ENCODE assay signal across 11 cellular contexts in the genomic region with DNA sequence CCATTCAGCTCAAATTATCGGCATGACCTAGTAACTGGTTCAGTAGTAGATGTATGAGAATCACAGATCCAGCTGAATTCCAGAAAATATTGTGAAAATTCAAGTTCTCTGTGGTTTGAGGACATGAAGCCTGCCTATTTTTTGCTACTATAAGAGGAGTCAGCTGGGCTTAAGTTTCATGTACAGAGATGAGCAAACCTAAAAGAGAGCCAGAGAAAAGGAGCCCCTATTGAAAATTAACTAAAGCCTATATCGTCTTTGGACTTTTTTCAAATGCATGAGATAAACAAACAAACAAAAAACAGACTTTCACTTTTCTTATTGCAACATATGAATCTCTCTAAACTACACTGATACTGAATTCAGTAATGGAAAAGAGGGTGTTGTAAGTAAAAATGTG.
"Had no signal": no experiment of that assay in that cellular context is flagged by ENCODE, and none has a peak within 500 bp of the region (broad histone marks: within the 10 kb centered on the region; RNA-seq: fewer than 3 reads in every experiment).

No MANE protein-coding gene starts in this region.

- H3K36me3 Mint-ChIP-seq: activated naive CD4-positive, alpha-beta T cell treated with anti-CD3 and anti-CD28 coated beads, Interleukin-2, amount 10 ng/mL, durations not matched to agents 7 days and 5 days; WTC11 had no signal

- H3K4me3 ChIP-seq: adrenal gland, coronary artery, hepatocyte, upper lobe of left lung had no signal

- H3K9me3 Mint-ChIP-seq: activated CD4-positive, alpha-beta T cell treated with anti-CD3 and anti-CD28 coated beads, Interleukin-2, amount 10 ng/mL, durations not matched to agents 24 days and 14 days; activated naive CD4-positive, alpha-beta T cell treated with anti-CD3 and anti-CD28 coated beads, Interleukin-2, amount 10 ng/mL, durations not matched to agents 7 days and 5 days; WTC11 had no signal

- H3K4me3 Mint-ChIP-seq: activated CD4-positive, alpha-beta T cell treated with anti-CD3 and anti-CD28 coated beads, Interleukin-2, amount 10 ng/mL, durations not matched to agents 24 days and 14 days; activated naive CD4-positive, alpha-beta T cell treated with anti-CD3 and anti-CD28 coated beads, Interleukin-2, amount 10 ng/mL, durations not matched to agents 7 days and 5 days; activated T-helper 17 cell treated with anti-CD3 and anti-CD28 coated beads, Interleukin-2, amount 50 U/mL, for 72 hours; WTC11 had no signal

- H3K27ac Mint-ChIP-seq: activated CD4-positive, alpha-beta T cell treated with anti-CD3 and anti-CD28 coated beads, Interleukin-2, amount 10 ng/mL, durations not matched to agents 24 days and 14 days; activated naive CD4-positive, alpha-beta T cell treated with anti-CD3 and anti-CD28 coated beads, Interleukin-2, amount 10 ng/mL, durations not matched to agents 7 days and 5 days; activated T-helper 17 cell treated with anti-CD3 and anti-CD28 coated beads, Interleukin-2, amount 50 U/mL, for 72 hours; WTC11 had no signal

- H3K27ac ChIP-seq: adrenal gland, coronary artery, hepatocyte, upper lobe of left lung had no signal

- H3K36me3 ChIP-seq: adrenal gland, upper lobe of left lung had no signal

- ATAC-seq: activated T-helper 17 cell treated with anti-CD3 and anti-CD28 coated beads, Interleukin-2, amount 50 U/mL, for 72 hours; stimulated activated naive CD8-positive, alpha-beta T cell treated with anti-CD3 and anti-CD28 coated beads, Interleukin-15, Interleukin-2, amounts not matched to agents 100 U/mL and 50 U/mL, for 24 hours; WTC11 had no signal

- H3K9me3 ChIP-seq: adrenal gland, upper lobe of left lung had no signal

- H2AFZ ChIP-seq: hepatocyte had no signal

- H3K4me1 Mint-ChIP-seq: activated CD4-positive, alpha-beta T cell treated with anti-CD3 and anti-CD28 coated beads, Interleukin-2, amount 10 ng/mL, durations not matched to agents 24 days and 14 days; activated naive CD4-positive, alpha-beta T cell treated with anti-CD3 and anti-CD28 coated beads, Interleukin-2, amount 10 ng/mL, durations not matched to agents 7 days and 5 days had no signal

- H3K27me3 Mint-ChIP-seq: activated CD4-positive, alpha-beta T cell treated with anti-CD3 and anti-CD28 coated beads, Interleukin-2, amount 10 ng/mL, durations not matched to agents 24 days and 14 days; activated naive CD4-positive, alpha-beta T cell treated with anti-CD3 and anti-CD28 coated beads, Interleukin-2, amount 10 ng/mL, durations not matched to agents 7 days and 5 days; activated T-helper 17 cell treated with anti-CD3 and anti-CD28 coated beads, Interleukin-2, amount 50 U/mL, for 72 hours had no signal

- H3K4me2 ChIP-seq: hepatocyte had no signal

- H3K79me2 ChIP-seq: hepatocyte had no signal

- DNase-seq: activated CD4-positive, alpha-beta T cell treated with anti-CD3 and anti-CD28 coated beads, Interleukin-2, amount 10 ng/mL, durations not matched to agents 24 days and 14 days; activated naive CD4-positive, alpha-beta T cell treated with anti-CD3 and anti-CD28 coated beads, Interleukin-2, amount 10 ng/mL, durations not matched to agents 7 days and 5 days; adrenal gland; caudate nucleus; stimulated activated CD4-positive, alpha-beta T cell treated with anti-CD3 and anti-CD28 coated beads, Interleukin-2, amount 100 ng/mL, for 48 hours; stimulated activated naive CD8-positive, alpha-beta T cell treated with anti-CD3 and anti-CD28 coated beads, Interleukin-15, Interleukin-2, amounts not matched to agents 100 U/mL and 50 U/mL, for 24 hours; upper lobe of left lung had no signal

- H3K27me3 ChIP-seq: adrenal gland, hepatocyte, upper lobe of left lung had no signal
